29 cellular contexts compared by ENCODE assay signal in the genomic region with DNA sequence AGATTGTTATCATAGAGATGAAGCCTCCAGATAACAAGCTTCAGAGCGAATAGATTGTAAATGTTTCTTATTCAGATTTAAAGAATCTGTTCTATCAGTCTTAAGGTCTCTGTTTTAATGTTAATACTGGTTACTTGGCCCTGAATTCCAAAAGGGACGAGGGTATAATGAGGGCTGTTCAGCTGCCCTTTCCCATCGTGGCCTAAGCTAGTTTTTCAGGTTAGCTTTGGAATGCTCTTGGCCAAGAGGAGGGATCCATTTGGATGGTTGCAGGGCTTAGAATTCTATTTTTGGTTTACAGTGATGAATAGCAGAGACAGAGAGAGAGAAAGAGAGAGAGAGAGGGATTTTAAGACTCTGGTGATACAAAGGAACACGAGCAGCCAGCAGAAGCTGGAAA.
"Had no signal": no experiment of that assay in that cellular context is flagged by ENCODE, and none has a peak within 500 bp of the region (broad histone marks: within the 10 kb centered on the region; RNA-seq: fewer than 3 reads in every experiment).

No MANE protein-coding gene starts in this region.

- FAIRE-seq: endometrium, endothelial cell of umbilical vein, frontal cortex had no signal

- H3K4me3 Mint-ChIP-seq: activated CD4-positive, alpha-beta memory T cell treated with anti-CD3 and anti-CD28 coated beads, Interleukin-2, amount 10 ng/mL, durations not matched to agents 7 days and 5 days; activated CD4-positive, alpha-beta T cell treated with anti-CD3 and anti-CD28 coated beads, Interleukin-2, amount 10 ng/mL, durations not matched to agents 7 days and 5 days; activated naive CD4-positive, alpha-beta T cell treated with anti-CD3 and anti-CD28 coated beads, Interleukin-2, amount 10 ng/mL, durations not matched to agents 7 days and 5 days; activated naive CD8-positive, alpha-beta T cell treated with anti-CD3 and anti-CD28 coated beads, Interleukin-2, amount 10 ng/mL, durations not matched to agents 7 days and 5 days; activated T-cell treated with anti-CD3 and anti-CD28 coated beads, Interleukin-2, amount 50 U/mL, for 24 hours; activated T-cell treated with anti-CD3 and anti-CD28 coated beads, Interleukin-2, amount 50 U/mL, for 72 hours had no signal

- DNase-seq: activated CD4-positive, alpha-beta memory T cell treated with anti-CD3 and anti-CD28 coated beads, Interleukin-2, amount 10 ng/mL, durations not matched to agents 7 days and 5 days; activated CD4-positive, alpha-beta T cell treated with anti-CD3 and anti-CD28 coated beads for 1 hour; activated CD4-positive, alpha-beta T cell treated with anti-CD3 and anti-CD28 coated beads for 4 hours; activated CD4-positive, alpha-beta T cell treated with anti-CD3 and anti-CD28 coated beads, Interleukin-2, amount 10 ng/mL, durations not matched to agents 7 days and 5 days; activated CD4-positive, alpha-beta T cell treated with anti-CD3 and anti-CD28 coated beads, Interleukin-2, amount 50 U/mL, for 4 hours; activated CD8-positive, alpha-beta memory T cell treated with anti-CD3 and anti-CD28 coated beads, Interleukin-2, amount 50 U/mL, for 48 hours; activated gamma-delta T cell; activated naive CD4-positive, alpha-beta T cell; activated naive CD4-positive, alpha-beta T cell treated with anti-CD3 and anti-CD28 coated beads, Interleukin-2, amount 10 ng/mL, durations not matched to agents 7 days and 5 days; activated naive CD8-positive, alpha-beta T cell treated with anti-CD3 and anti-CD28 coated beads, Interleukin-2, amount 10 ng/mL, durations not matched to agents 7 days and 5 days; activated T-cell treated with anti-CD3 and anti-CD28 coated beads for 4 hours; activated T-cell treated with anti-CD3 and anti-CD28 coated beads, Interleukin-2, amount 50 U/mL, for 24 hours; activated T-cell treated with anti-CD3 and anti-CD28 coated beads, Interleukin-2, amount 50 U/mL, for 72 hours; central memory CD4-positive, alpha-beta T cell; cerebellar nuclear complex; colonic mucosa; effector CD8-positive, alpha-beta T cell; foreskin fibroblast; head of caudate nucleus; T-helper 2 cell had no signal

- H3K27me3 Mint-ChIP-seq: activated naive CD4-positive, alpha-beta T cell treated with anti-CD3 and anti-CD28 coated beads, Interleukin-2, amount 10 ng/mL, durations not matched to agents 7 days and 5 days; activated naive CD8-positive, alpha-beta T cell treated with anti-CD3 and anti-CD28 coated beads, Interleukin-2, amount 10 ng/mL, durations not matched to agents 7 days and 5 days; activated T-cell treated with anti-CD3 and anti-CD28 coated beads, Interleukin-2, amount 50 U/mL, for 24 hours; brain had no signal

- H3K4me1 Mint-ChIP-seq: activated CD4-positive, alpha-beta memory T cell treated with anti-CD3 and anti-CD28 coated beads, Interleukin-2, amount 10 ng/mL, durations not matched to agents 7 days and 5 days; activated CD4-positive, alpha-beta T cell treated with anti-CD3 and anti-CD28 coated beads, Interleukin-2, amount 10 ng/mL, durations not matched to agents 7 days and 5 days; activated naive CD4-positive, alpha-beta T cell treated with anti-CD3 and anti-CD28 coated beads, Interleukin-2, amount 10 ng/mL, durations not matched to agents 7 days and 5 days; activated naive CD8-positive, alpha-beta T cell treated with anti-CD3 and anti-CD28 coated beads, Interleukin-2, amount 10 ng/mL, durations not matched to agents 7 days and 5 days had no signal

- H3K4me1 ChIP-seq: ascending aorta, breast epithelium, colonic mucosa had no signal

- H3K36me3 ChIP-seq: ascending aorta, breast epithelium, cardiac muscle cell, colonic mucosa had no signal

- H3K27ac Mint-ChIP-seq: activated CD4-positive, alpha-beta memory T cell treated with anti-CD3 and anti-CD28 coated beads, Interleukin-2, amount 10 ng/mL, durations not matched to agents 7 days and 5 days; activated CD4-positive, alpha-beta T cell treated with anti-CD3 and anti-CD28 coated beads, Interleukin-2, amount 10 ng/mL, durations not matched to agents 7 days and 5 days; activated naive CD4-positive, alpha-beta T cell treated with anti-CD3 and anti-CD28 coated beads, Interleukin-2, amount 10 ng/mL, durations not matched to agents 7 days and 5 days; activated naive CD4-positive, alpha-beta T cell treated with anti-CD3 and anti-CD28 coated beads, Interleukin-2, amount 50 U/mL, for 72 hours; activated naive CD8-positive, alpha-beta T cell treated with anti-CD3 and anti-CD28 coated beads, Interleukin-2, amount 10 ng/mL, durations not matched to agents 7 days and 5 days; activated T-cell treated with anti-CD3 and anti-CD28 coated beads, Interleukin-2, amount 50 U/mL, for 24 hours; activated T-cell treated with anti-CD3 and anti-CD28 coated beads, Interleukin-2, amount 50 U/mL, for 72 hours had no signal

- H3K4me3 ChIP-seq: ascending aorta, breast epithelium, cardiac muscle cell, colonic mucosa had no signal

- H3K36me3 Mint-ChIP-seq: activated naive CD4-positive, alpha-beta T cell treated with anti-CD3 and anti-CD28 coated beads, Interleukin-2, amount 10 ng/mL, durations not matched to agents 7 days and 5 days; activated naive CD4-positive, alpha-beta T cell treated with anti-CD3 and anti-CD28 coated beads, Interleukin-2, amount 50 U/mL, for 72 hours; activated naive CD8-positive, alpha-beta T cell treated with anti-CD3 and anti-CD28 coated beads, Interleukin-2, amount 10 ng/mL, durations not matched to agents 7 days and 5 days; brain had no signal

- H3K9me3 Mint-ChIP-seq: activated CD4-positive, alpha-beta memory T cell treated with anti-CD3 and anti-CD28 coated beads, Interleukin-2, amount 10 ng/mL, durations not matched to agents 7 days and 5 days; activated CD4-positive, alpha-beta T cell treated with anti-CD3 and anti-CD28 coated beads, Interleukin-2, amount 10 ng/mL, durations not matched to agents 7 days and 5 days; activated naive CD4-positive, alpha-beta T cell treated with anti-CD3 and anti-CD28 coated beads, Interleukin-2, amount 10 ng/mL, durations not matched to agents 7 days and 5 days; activated naive CD4-positive, alpha-beta T cell treated with anti-CD3 and anti-CD28 coated beads, Interleukin-2, amount 50 U/mL, for 72 hours; activated T-cell treated with anti-CD3 and anti-CD28 coated beads, Interleukin-2, amount 50 U/mL, for 24 hours; activated T-cell treated with anti-CD3 and anti-CD28 coated beads, Interleukin-2, amount 50 U/mL, for 72 hours; brain had no signal

- H3K9me3 ChIP-seq: ascending aorta, breast epithelium, colonic mucosa had no signal

- H3K27ac ChIP-seq: ascending aorta, breast epithelium, cardiac muscle cell, colonic mucosa, epithelial cell of prostate had no signal

- H3K27me3 ChIP-seq: ascending aorta, breast epithelium, cardiac muscle cell, colonic mucosa had no signal

- ATAC-seq: activated naive CD4-positive, alpha-beta T cell treated with anti-CD3 and anti-CD28 coated beads, Interleukin-2, amount 50 U/mL, for 72 hours; activated T-cell treated with anti-CD3 and anti-CD28 coated beads, Interleukin-2, amount 50 U/mL, for 72 hours had no signal
